18 cellular contexts compared by ENCODE assay signal in the genomic region with DNA sequence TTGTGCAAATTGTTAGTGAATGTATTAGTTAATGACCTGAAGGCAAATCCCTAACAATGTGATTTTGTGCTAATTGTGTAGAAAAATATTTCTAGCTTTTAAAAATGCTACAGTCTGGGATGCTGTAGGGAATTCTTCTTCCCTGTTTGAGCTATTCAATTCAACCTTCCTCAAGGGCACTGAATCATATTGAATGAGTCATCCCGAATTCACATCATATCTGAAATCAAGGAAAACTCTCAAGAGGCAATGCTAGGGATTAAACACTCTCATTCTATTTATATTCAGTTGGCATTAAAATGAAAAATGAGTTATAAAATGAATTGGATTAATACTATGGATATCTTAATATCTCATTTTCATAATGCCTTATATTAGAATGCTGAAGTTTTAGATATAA.
"Had no signal": no experiment of that assay in that cellular context is flagged by ENCODE, and none has a peak within 500 bp of the region (broad histone marks: within the 10 kb centered on the region; RNA-seq: fewer than 3 reads in every experiment).

No MANE protein-coding gene starts in this region.

- H3K36me3 Mint-ChIP-seq: immature natural killer cell; naive thymus-derived CD8-positive, alpha-beta T cell; stimulated activated memory B cell treated with anti-CD40 and anti-IgM and Interleukin-4, amounts not matched to agents 10 μg/mL and 1 μg/mL and 100 μg/mL, for 72 hours had no signal

- H3K4me3 ChIP-seq: body of pancreas, mucosa of descending colon, smooth muscle cell, tibial artery, vagina had no signal

- H3K4me2 ChIP-seq: smooth muscle cell had no signal

- H3K27ac ChIP-seq: body of pancreas, neutrophil, tibial artery, vagina had no signal

- H3K36me3 ChIP-seq: neutrophil, tibial artery, vagina had no signal

- H3K4me3 Mint-ChIP-seq: activated CD4-positive, alpha-beta T cell treated with anti-CD3 and anti-CD28 coated beads, Interleukin-2, amount 10 ng/mL, durations not matched to agents 24 days and 14 days; activated naive CD4-positive, alpha-beta T cell treated with anti-CD3 and anti-CD28 coated beads for 36 hours; endodermal cell; immature natural killer cell; naive thymus-derived CD8-positive, alpha-beta T cell; stimulated activated memory B cell treated with anti-CD40 and anti-IgM and Interleukin-4, amounts not matched to agents 10 μg/mL and 1 μg/mL and 100 μg/mL, for 72 hours; WTC11 had no signal

- DNase-seq: activated CD4-positive, alpha-beta T cell treated with anti-CD3 and anti-CD28 coated beads, Interleukin-2, amount 10 ng/mL, durations not matched to agents 24 days and 14 days; activated CD8-positive, alpha-beta memory T cell treated with anti-CD3 and anti-CD28 coated beads for 24 hours; activated naive CD4-positive, alpha-beta T cell treated with anti-CD3 and anti-CD28 coated beads for 36 hours; body of pancreas; endodermal cell; immature natural killer cell; left colon; mucosa of descending colon; naive thymus-derived CD8-positive, alpha-beta T cell; posterior cingulate gyrus; right cardiac atrium; tibial artery had no signal

- H3K9me3 ChIP-seq: body of pancreas, mucosa of descending colon, neutrophil, tibial artery, vagina had no signal

- H3K27me3 Mint-ChIP-seq: activated CD4-positive, alpha-beta T cell treated with anti-CD3 and anti-CD28 coated beads, Interleukin-2, amount 10 ng/mL, durations not matched to agents 24 days and 14 days; naive thymus-derived CD8-positive, alpha-beta T cell; stimulated activated memory B cell treated with anti-CD40 and anti-IgM and Interleukin-4, amounts not matched to agents 10 μg/mL and 1 μg/mL and 100 μg/mL, for 72 hours had no signal

- H3K9me3 Mint-ChIP-seq: activated CD4-positive, alpha-beta T cell treated with anti-CD3 and anti-CD28 coated beads, Interleukin-2, amount 10 ng/mL, durations not matched to agents 24 days and 14 days; stimulated activated memory B cell treated with anti-CD40 and anti-IgM and Interleukin-4, amounts not matched to agents 10 μg/mL and 1 μg/mL and 100 μg/mL, for 72 hours had no signal

- H3K27ac Mint-ChIP-seq: activated CD4-positive, alpha-beta T cell treated with anti-CD3 and anti-CD28 coated beads, Interleukin-2, amount 10 ng/mL, durations not matched to agents 24 days and 14 days; activated naive CD4-positive, alpha-beta T cell treated with anti-CD3 and anti-CD28 coated beads for 36 hours; endodermal cell; immature natural killer cell; naive thymus-derived CD8-positive, alpha-beta T cell; stimulated activated memory B cell treated with anti-CD40 and anti-IgM and Interleukin-4, amounts not matched to agents 10 μg/mL and 1 μg/mL and 100 μg/mL, for 72 hours; WTC11 had no signal

- H3K27me3 ChIP-seq: body of pancreas, neutrophil, tibial artery, vagina had no signal

- ATAC-seq: body of pancreas; esophagus mucosa; left colon; mucosa of descending colon; naive thymus-derived CD8-positive, alpha-beta T cell; right cardiac atrium; stimulated activated memory B cell treated with anti-CD40 and anti-IgM and Interleukin-4, amounts not matched to agents 10 μg/mL and 1 μg/mL and 100 μg/mL, for 72 hours; WTC11 had no signal

- H3K4me1 Mint-ChIP-seq: activated CD4-positive, alpha-beta T cell treated with anti-CD3 and anti-CD28 coated beads, Interleukin-2, amount 10 ng/mL, durations not matched to agents 24 days and 14 days; endodermal cell; immature natural killer cell; naive thymus-derived CD8-positive, alpha-beta T cell; stimulated activated memory B cell treated with anti-CD40 and anti-IgM and Interleukin-4, amounts not matched to agents 10 μg/mL and 1 μg/mL and 100 μg/mL, for 72 hours; WTC11 had no signal
